Comparison of ENCODE assay signal across 8 cellular contexts in the genomic region with DNA sequence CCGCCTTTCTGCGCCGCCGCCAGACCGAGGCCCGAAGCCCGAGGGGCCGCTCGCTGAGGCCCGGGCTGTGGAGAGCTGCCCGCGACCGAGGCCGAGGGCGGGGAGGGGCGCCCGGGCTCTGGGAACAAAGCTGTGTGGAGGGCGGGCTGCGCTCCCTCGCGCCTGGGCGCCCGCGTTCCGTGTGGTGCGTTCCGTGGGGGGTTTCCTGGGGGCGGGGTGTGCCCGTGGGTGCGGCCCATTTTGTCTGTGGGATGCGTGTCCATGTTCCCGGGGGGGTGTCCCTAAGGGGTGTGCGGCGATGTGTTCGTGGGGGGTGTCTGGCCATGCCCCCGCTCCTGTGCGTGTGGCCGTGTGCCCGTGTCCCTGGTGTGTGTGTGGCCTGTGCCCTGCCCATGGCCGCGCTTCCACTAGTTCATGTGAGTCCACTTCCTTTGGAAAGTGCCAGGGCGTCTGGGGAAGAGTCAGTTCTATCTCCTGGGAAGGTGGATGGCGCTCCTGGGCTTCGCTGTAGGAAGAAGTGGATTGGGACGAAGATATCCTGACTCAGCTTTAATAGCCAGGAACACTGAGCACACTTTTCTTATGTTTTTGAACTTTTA. TPM values are rescaled to one million over a fixed set of nuclear protein-coding genes. Genes with fewer than 3 reads are reported as not detected.
DNase-seq lines count a peak whose midpoint lies in the region; ATAC-seq and TF ChIP-seq lines count a peak whose summit lies in the region.

No MANE protein-coding gene starts in this region.

- no peaks in the 10 kb centered on the region for H3K9me3 Mint-ChIP-seq in CD8-positive, alpha-beta memory T cell
- H3K9me3 Mint-ChIP-seq in activated T-helper 2 cell treated with anti-CD3 and anti-CD28 coated beads, Interferon-gamma antibody, Interleukin-2, Interleukin-4, amounts not matched to agents 10 μg/mL and 5 μg/mL and 100 μg/mL, durations not matched to agents 14 hours and 24 hours and 36 hours, result no peaks in the 10 kb centered on the region

- H3K4me3 Mint-ChIP-seq in CD8-positive, alpha-beta memory T cell, result peak overlapping the region; percentile 88 to 94 (median 90)
- peak overlapping the region; percentile 92 for H3K4me3 Mint-ChIP-seq in activated T-helper 2 cell treated with anti-CD3 and anti-CD28 coated beads, Interferon-gamma antibody, Interleukin-2, Interleukin-4, amounts not matched to agents 10 μg/mL and 5 μg/mL and 100 μg/mL, durations not matched to agents 14 hours and 24 hours and 36 hours (ENCODE audit: low read depth)

- WGBS in gastroesophageal sphincter (ENCODE audit: low coverage in 1 of 2), 2 donors, result 0 to 3% methylated on average over 3 to 4 of the region's 45 CpGs

- no peaks in the 10 kb centered on the region for H3K27me3 ChIP-seq in CD8-positive, alpha-beta memory T cell (ENCODE audit: insufficient read depth, low read length, poor library complexity, severe bottlenecking)
- H3K27me3 ChIP-seq in OCI-LY3 (ENCODE audit: low read depth, low read length) (no peaks in the 10 kb centered on the region), gastroesophageal sphincter (no peaks in the 10 kb centered on the region), upper lobe of right lung (no peaks in the 10 kb centered on the region)

- peak overlapping the region; percentile 92 for H3K4me2 ChIP-seq in OCI-LY3 (ENCODE audit: low read length)

- H3K36me3 Mint-ChIP-seq in CD8-positive, alpha-beta memory T cell, result peaks cover 0 to 29% (median 0%) of the 10 kb centered on the region in 3 donors
- peaks cover 46% of the 10 kb centered on the region for H3K36me3 Mint-ChIP-seq in activated T-helper 2 cell treated with anti-CD3 and anti-CD28 coated beads, Interferon-gamma antibody, Interleukin-2, Interleukin-4, amounts not matched to agents 10 μg/mL and 5 μg/mL and 100 μg/mL, durations not matched to agents 14 hours and 24 hours and 36 hours (ENCODE audit: low read depth)

- CTCF ChIA-PET in CD8-positive, alpha-beta memory T cell (lab: Charles Lee), result interaction anchor here (0.7 to 4.6 kb wide), 5 partner anchors 10 to 48 kb away, joined by 3 to 25 read pairs (median 4); partner anchors contain the start of gene MAPK8IP3
- CTCF ChIA-PET in HEK293 (lab: Yijun Ruan, JAX), result interaction anchor here (1.0 to 1.5 kb wide), 3 partner anchors 13 to 51 kb away, joined by 3 to 6 read pairs (median 4); partner anchors contain the start of gene MAPK8IP3

- H3K4me3 ChIP-seq in CD8-positive, alpha-beta memory T cell (ENCODE audit: low read length), result peak overlapping the region; percentile 76
- H3K4me3 ChIP-seq in HEK293 (ENCODE audit: low read depth, low read length) (peak overlapping the region; percentile 71), OCI-LY3 (ENCODE audit: low read length) (peak overlapping the region; percentile 88), gastroesophageal sphincter (peak overlapping the region; percentile 55 to 92), upper lobe of right lung (peak overlapping the region; percentile 83)

- peak overlapping the region; percentile 76 to 93 (median 84) for H3K27ac Mint-ChIP-seq in CD8-positive, alpha-beta memory T cell
- peak overlapping the region; percentile 77 for H3K27ac Mint-ChIP-seq in activated T-helper 2 cell treated with anti-CD3 and anti-CD28 coated beads, Interferon-gamma antibody, Interleukin-2, Interleukin-4, amounts not matched to agents 10 μg/mL and 5 μg/mL and 100 μg/mL, durations not matched to agents 14 hours and 24 hours and 36 hours

- TF ChIP-seq CTCF in HEK293 (tag by site-specific recombination; IDR thresholded peaks at IDR 0.05) (peak; percentile 38), OCI-LY3 (IDR thresholded peaks at IDR 0.05; ENCODE audit: low read depth, low read length) (no peak), gastroesophageal sphincter (IDR thresholded peaks at IDR 0.05) (no peak), upper lobe of right lung (IDR thresholded peaks at IDR 0.05) (no peak)

- H3K79me2 ChIP-seq in OCI-LY3 (ENCODE audit: low read length), result peaks cover 55% of the 10 kb centered on the region

- no peaks in the 10 kb centered on the region for H3K36me3 ChIP-seq in CD8-positive, alpha-beta memory T cell (ENCODE audit: insufficient read depth, low read length)
- peaks cover 0 to 54% of the 10 kb centered on the region in 2 experiments; a peak in 2 of 3 replicates for H3K36me3 ChIP-seq in HEK293 (ENCODE audit: control insufficient read depth in 2 of 2, insufficient read depth in 1 of 2, low read length in 2 of 2)
- peaks cover 22% of the 10 kb centered on the region for H3K36me3 ChIP-seq in OCI-LY3 (replicated peaks; ENCODE audit: low read depth, low read length)
- H3K36me3 ChIP-seq in gastroesophageal sphincter, result peaks cover 0 to 34% of the 10 kb centered on the region in 2 donors
- H3K36me3 ChIP-seq in upper lobe of right lung, result peaks cover 23% of the 10 kb centered on the region

- DNase-seq in CD8-positive, alpha-beta memory T cell, result peak; percentile 23 to 74 (median 49)
- peak; percentile 20 for DNase-seq in activated T-helper 2 cell treated with anti-CD3 and anti-CD28 coated beads, Interferon-gamma antibody, Interleukin-2, Interleukin-4, amounts not matched to agents 10 μg/mL and 5 μg/mL and 100 μg/mL, durations not matched to agents 14 hours and 24 hours and 36 hours (ENCODE audit: low spot score)
- DNase-seq in pons (ENCODE audit: low spot score) (peak; percentile 44), upper lobe of right lung (no peak), GOT3 (lab: John Stamatoyannopoulos, UW) (no peak)

- peak overlapping the region; percentile 61 for H3K27ac ChIP-seq in CD8-positive, alpha-beta memory T cell (ENCODE audit: low read depth, low read length)
- H3K27ac ChIP-seq in HEK293 (ENCODE audit: extremely low read depth, low read depth, low read length) (peak overlapping the region; percentile 95), OCI-LY3 (ENCODE audit: low read length) (peak overlapping the region; percentile 39), gastroesophageal sphincter (peak overlapping the region in 3 of 4 donors; percentile 77 to 81 (median 79)), upper lobe of right lung (peak overlapping the region; percentile 51)

- no peaks in the 10 kb centered on the region for H3K9me3 ChIP-seq in CD8-positive, alpha-beta memory T cell (ENCODE audit: low read length)
- no peaks in the 10 kb centered on the region for H3K9me3 ChIP-seq in HEK293 (ENCODE audit: control insufficient read depth, insufficient read depth, low read depth, low read length)
- H3K9me3 ChIP-seq in OCI-LY3 (ENCODE audit: insufficient read depth, low read length), result no peaks in the 10 kb centered on the region
- H3K9me3 ChIP-seq in gastroesophageal sphincter, result no peaks in the 10 kb centered on the region
- H3K9me3 ChIP-seq in upper lobe of right lung, result no peaks in the 10 kb centered on the region

- peaks cover 17% of the 10 kb centered on the region for H3K4me1 ChIP-seq in CD8-positive, alpha-beta memory T cell (ENCODE audit: insufficient read depth, low read length)
- H3K4me1 ChIP-seq in HEK293 (ENCODE audit: control insufficient read depth, insufficient read depth, low read length) (no peaks in the 10 kb centered on the region; the same call in 1 of the 2 replicates), OCI-LY3 (ENCODE audit: low read length) (peaks cover 8% of the 10 kb centered on the region; the same call in 1 of the 2 replicates), gastroesophageal sphincter (peaks cover 0 to 27% (median 5%) of the 10 kb centered on the region in 3 donors), upper lobe of right lung (peaks cover 7% of the 10 kb centered on the region)

- H3K4me1 Mint-ChIP-seq in CD8-positive, alpha-beta memory T cell, result peaks cover 14 to 44% (median 35%) of the 10 kb centered on the region in 3 donors
- peaks cover 20% of the 10 kb centered on the region for H3K4me1 Mint-ChIP-seq in activated T-helper 2 cell treated with anti-CD3 and anti-CD28 coated beads, Interferon-gamma antibody, Interleukin-2, Interleukin-4, amounts not matched to agents 10 μg/mL and 5 μg/mL and 100 μg/mL, durations not matched to agents 14 hours and 24 hours and 36 hours (ENCODE audit: low read depth)

- no peak overlapping the region for H2AFZ ChIP-seq in OCI-LY3 (ENCODE audit: low read depth, low read length)

- peaks cover 17% of the 10 kb centered on the region for H4K20me1 ChIP-seq in OCI-LY3 (ENCODE audit: insufficient read depth, low read length)

- H3K9ac ChIP-seq in OCI-LY3 (ENCODE audit: low read length), result peak overlapping the region; percentile 87

- ATAC-seq in gastroesophageal sphincter, result peak; percentile 3
- ATAC-seq in upper lobe of right lung, result peak; percentile 34

- TF ChIP-seq EP300 in gastroesophageal sphincter (IDR thresholded peaks at IDR 0.05), result no peak

- H3K27me3 Mint-ChIP-seq in CD8-positive, alpha-beta memory T cell, result no peaks in the 10 kb centered on the region
- no peaks in the 10 kb centered on the region for H3K27me3 Mint-ChIP-seq in activated T-helper 2 cell treated with anti-CD3 and anti-CD28 coated beads, Interferon-gamma antibody, Interleukin-2, Interleukin-4, amounts not matched to agents 10 μg/mL and 5 μg/mL and 100 μg/mL, durations not matched to agents 14 hours and 24 hours and 36 hours (ENCODE audit: low read depth)

- TF ChIP-seq POLR2A in gastroesophageal sphincter (IDR thresholded peaks at IDR 0.05), result no peak

- intact Hi-C loops in activated T-helper 2 cell treated with anti-CD3 and anti-CD28 coated beads, Interferon-gamma antibody, Interleukin-2, Interleukin-4, amounts not matched to agents 10 μg/mL and 5 μg/mL and 100 μg/mL, durations not matched to agents 14 hours and 24 hours and 36 hours (cut with micrococcal nuclease), result loop anchor here (1.0 to 2.0 kb wide), 2 partner anchors 28 to 66 kb away; partner anchors contain the start of genes CRAMP1, IFT140 and MAPK8IP3
- intact Hi-C loops in upper lobe of right lung (cut with DNase I), result no loop called here

- POLR2A ChIA-PET in CD8-positive, alpha-beta memory T cell (lab: Charles Lee), result interaction anchor here (0.6 to 2.1 kb wide), 6 partner anchors 28 to 372 kb away, joined by 3 to 28 read pairs (median 4); partner anchors contain the start of gene MAPK8IP3
- POLR2A ChIA-PET in HEK293 (lab: Yijun Ruan, JAX), result interaction anchor here (0.9 to 3.6 kb wide), 15 partner anchors 9 to 959 kb away, joined by 3 to 44 read pairs (median 3); partner anchors contain the start of genes MAPK8IP3, MRPS34, NME3 and NUBP2

RNA-seq across cellular contexts. Expression of gene JPT2, which starts 0.5 kb away (rescaled TPM):
- 100 to 1,000 TPM; 106 TPM for total RNA-seq in CD8-positive, alpha-beta memory T cell
- 12.5 TPM for polyA plus RNA-seq in CD8-positive, alpha-beta memory T cell
- total RNA-seq in activated T-helper 2 cell treated with anti-CD3 and anti-CD28 coated beads, Interferon-gamma antibody, Interleukin-2, Interleukin-4, amounts not matched to agents 10 μg/mL and 5 μg/mL and 100 μg/mL, durations not matched to agents 14 hours and 24 hours and 36 hours, result 95.0 and 98.0 TPM in 2 replicates
- total RNA-seq in gastroesophageal sphincter (10 to 100 TPM; 21.4 to 49.9 (median 31.6) TPM), upper lobe of right lung (44.8 TPM)

RNA-seq across cellular contexts. Expression of gene MAPK8IP3, which starts 27.4 kb away (rescaled TPM):
- 10 to 100 TPM; 57.1 to 63.2 TPM for total RNA-seq in CD8-positive, alpha-beta memory T cell
- 2.3 TPM for polyA plus RNA-seq in CD8-positive, alpha-beta memory T cell
- total RNA-seq in activated T-helper 2 cell treated with anti-CD3 and anti-CD28 coated beads, Interferon-gamma antibody, Interleukin-2, Interleukin-4, amounts not matched to agents 10 μg/mL and 5 μg/mL and 100 μg/mL, durations not matched to agents 14 hours and 24 hours and 36 hours, result 74.8 and 77.5 TPM in 2 replicates
- total RNA-seq in gastroesophageal sphincter, result 10 to 100 TPM; 12.0 to 66.8 (median 33.1) TPM
- 77.3 TPM for total RNA-seq in upper lobe of right lung

Comparison
In these comparisons a context has a peak if more than half of its experiments do, and no peak if none do; other contexts are left out.
1. DNase-seq: peak in CD8-positive, alpha-beta memory T cell (5 of 5), activated T-helper 2 cell treated with anti-CD3 and anti-CD28 coated beads, Interferon-gamma antibody, Interleukin-2, Interleukin-4, amounts not matched to agents 10 μg/mL and 5 μg/mL and 100 μg/mL, durations not matched to agents 14 hours and 24 hours and 36 hours (single experiment) and pons (single experiment); none in upper lobe of right lung (single experiment) and GOT3 (single experiment).
2. H3K27ac ChIP-seq: peak in every context shown above with its lines; median percentile 95 in HEK293; 79 in gastroesophageal sphincter; 61 in CD8-positive, alpha-beta memory T cell; 51 in upper lobe of right lung; 39 in OCI-LY3.
3. Peak in every context shown above with its lines, with median percentiles within 50 percentile points of each other: H3K4me3 ChIP-seq.